In the genomic region with DNA sequence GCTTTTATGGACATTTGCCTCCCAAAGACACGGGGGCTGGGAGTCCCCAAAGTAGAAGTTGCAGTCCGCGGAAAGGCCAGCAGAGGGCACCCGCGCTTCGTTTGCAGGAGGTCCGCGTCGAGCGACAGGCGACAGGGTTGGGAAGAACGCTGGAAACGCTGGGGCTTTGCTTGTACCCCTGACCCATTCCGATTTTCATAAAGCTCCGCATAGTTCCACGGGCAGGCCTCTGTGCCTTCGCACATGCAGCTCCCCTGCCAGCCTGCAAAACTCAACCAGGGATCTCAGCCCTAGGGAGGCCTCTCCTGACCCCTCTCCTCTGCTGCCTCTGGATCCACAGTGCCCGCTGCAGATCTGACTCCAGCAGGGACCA, we compare ENCODE assay signal across 8 cellular contexts. TPM values are rescaled to one million over a fixed set of nuclear protein-coding genes. Genes with fewer than 3 reads are reported as not detected.
A peak's percentile ranks its signal among the peaks of the same experiment; 100 is the strongest.
DNase-seq lines count a peak whose midpoint lies in the region; ATAC-seq and TF ChIP-seq lines count a peak whose summit lies in the region.

No MANE protein-coding gene starts in this region.

- no peaks in the 10 kb centered on the region for H3K9me3 Mint-ChIP-seq in GM23338
- no peaks in the 10 kb centered on the region for H3K9me3 Mint-ChIP-seq in activated CD4-positive, alpha-beta memory T cell treated with anti-CD3 and anti-CD28 coated beads for 36 hours

- peaks cover 40% of the 10 kb centered on the region for H3K4me1 Mint-ChIP-seq in GM23338
- H3K4me1 Mint-ChIP-seq in activated CD4-positive, alpha-beta memory T cell treated with anti-CD3 and anti-CD28 coated beads for 36 hours (ENCODE audit: low read depth): peaks cover 4% of the 10 kb centered on the region

- H3K9me2 ChIP-seq in GM23338 (ENCODE audit: insufficient read depth): no peaks in the 10 kb centered on the region

- intact Hi-C loops in activated CD4-positive, alpha-beta memory T cell treated with anti-CD3 and anti-CD28 coated beads for 36 hours (cut with micrococcal nuclease): loop anchor here (1.0 kb wide), 2 partner anchors 109 to 127 kb away; no protein-coding TSS in a partner anchor
- intact Hi-C loops in dorsolateral prefrontal cortex (cut with DNase I): loop anchor here (1.0 to 10.0 kb wide), 5 partner anchors 20 to 263 kb away; partner anchors contain the start of gene PUM1 (in 1 of the 2)

- H3K9me3 ChIP-seq in lung (ENCODE audit: control insufficient read depth in 2 of 2, insufficient read depth in 1 of 2, low read length in 1 of 2): no peaks in the 10 kb centered on the region

- CTCF ChIA-PET in AG04449 (lab: Yijun Ruan, JAX): interaction anchor here (0.8 to 29.8 kb wide), 48 partner anchors 9 to 747 kb away, joined by 3 to 1030 read pairs (median 6); partner anchors contain the start of genes LAPTM5, MATN1 and SDC3
- CTCF ChIA-PET in activated CD4-positive, alpha-beta memory T cell treated with anti-CD3 and anti-CD28 coated beads for 36 hours (lab: Charles Lee): interaction anchor here (0.6 to 9.0 kb wide), 40 partner anchors 8 to 432 kb away, joined by 3 to 227 read pairs (median 4); partner anchors contain the start of genes LAPTM5 and SDC3

- H2AFZ ChIP-seq in GM23338: peak overlapping the region; percentile 94

- H3K36me3 Mint-ChIP-seq in GM23338 (ENCODE audit: low read depth): no peaks in the 10 kb centered on the region
- H3K36me3 Mint-ChIP-seq in activated CD4-positive, alpha-beta memory T cell treated with anti-CD3 and anti-CD28 coated beads for 36 hours: no peaks in the 10 kb centered on the region

- no peaks in the 10 kb centered on the region for H4K20me1 ChIP-seq in GM23338 (replicated peaks; ENCODE audit: insufficient read depth)

- H3F3A ChIP-seq in GM23338 (replicated peaks; ENCODE audit: low read depth): no peaks in the 10 kb centered on the region

- H3K36me3 ChIP-seq in GM23338 (ENCODE audit: insufficient read depth) (no peaks in the 10 kb centered on the region), lung (ENCODE audit: control insufficient read depth in 2 of 2, insufficient read depth in 2 of 2, low read length in 2 of 2) (no peaks in the 10 kb centered on the region)

- 4 to 5% methylated on average over 18 of the region's 18 CpGs for WGBS in lung, 2 donors

- ATAC-seq in GM23338: peak; percentile 64
- no peak for ATAC-seq in lung (ENCODE audit: insufficient read depth, low FRiP score)
- ATAC-seq in HG02852 (IDR thresholded peaks at IDR 0.05; ENCODE audit: unreplicated experiment): no peak

- H3K4me1 ChIP-seq in GM23338 (ENCODE audit: insufficient read depth) (peaks cover 14% of the 10 kb centered on the region), lung (ENCODE audit: control insufficient read depth in 2 of 2, insufficient read depth in 2 of 2, low read length in 2 of 2) (peaks cover 0 to 14% of the 10 kb centered on the region in 2 donors)

- H3K27me3 Mint-ChIP-seq in GM23338 (ENCODE audit: insufficient read depth, low read depth, poor library complexity): peaks cover 7% of the 10 kb centered on the region
- H3K27me3 Mint-ChIP-seq in activated CD4-positive, alpha-beta memory T cell treated with anti-CD3 and anti-CD28 coated beads for 36 hours: peaks cover 33% of the 10 kb centered on the region

- H3K27me3 ChIP-seq in GM23338 (ENCODE audit: insufficient read depth) (no peaks in the 10 kb centered on the region), dorsolateral prefrontal cortex (no peaks in the 10 kb centered on the region), lung (ENCODE audit: control insufficient read depth, insufficient read depth) (no peaks in the 10 kb centered on the region)

- peak overlapping the region; percentile 52 for H3K4me3 Mint-ChIP-seq in GM23338
- no peak overlapping the region for H3K4me3 Mint-ChIP-seq in activated CD4-positive, alpha-beta memory T cell treated with anti-CD3 and anti-CD28 coated beads for 36 hours

- no peaks in the 10 kb centered on the region for H3K79me2 ChIP-seq in GM23338 (replicated peaks; ENCODE audit: insufficient read depth)

- H3K27ac ChIP-seq in GM23338 (ENCODE audit: low read depth): no peak overlapping the region
- H3K27ac ChIP-seq in dorsolateral prefrontal cortex: peak overlapping the region in 26 of 59 donors; percentile 1 to 84 (median 55)
- H3K27ac ChIP-seq in lung (ENCODE audit: low read depth in 1 of 2, low read length in 1 of 2): no peak overlapping the region

- H3K4me3 ChIP-seq in AG04449 (ENCODE audit: low read depth, low read length): peak overlapping the region; percentile 15; the same call in 1 of the 2 replicates
- H3K4me3 ChIP-seq in GM23338: peak overlapping the region; percentile 44
- peak overlapping the region in 50 of 59 donors; percentile 8 to 60 (median 39) for H3K4me3 ChIP-seq in dorsolateral prefrontal cortex
- H3K4me3 ChIP-seq in lung: no peak overlapping the region

- H3K4me2 ChIP-seq in GM23338: peak overlapping the region; percentile 79

- POLR2A ChIA-PET in AG04449 (lab: Yijun Ruan, JAX): interaction anchor here (1.0 kb wide), 1 partner anchor 109 kb away, joined by 4 read pairs; no protein-coding TSS in a partner anchor
- POLR2A ChIA-PET in activated CD4-positive, alpha-beta memory T cell treated with anti-CD3 and anti-CD28 coated beads for 36 hours (lab: Charles Lee): interaction anchor here (1.6 kb wide), 1 partner anchor 127 kb away, joined by 4 read pairs; no protein-coding TSS in a partner anchor

- DNase-seq in AG04449 (ENCODE audit: low read depth, low spot score): no peak
- DNase-seq in GM23338 (ENCODE audit: low spot score): peak; percentile 92
- peak; percentile 61 for DNase-seq in NCI-H748 (lab: John Stamatoyannopoulos, UW; ENCODE audit: unreplicated experiment)
- peak; percentile 85 for DNase-seq in activated CD4-positive, alpha-beta memory T cell treated with anti-CD3 and anti-CD28 coated beads for 36 hours
- DNase-seq in dorsolateral prefrontal cortex: peak; percentile 78 to 93 (median 88)
- peak; percentile 81 for DNase-seq in lung (ENCODE audit: low spot score)
- peak; percentile 71 for DNase-seq in stimulated activated CD8-positive, alpha-beta memory T cell treated with anti-CD3 and anti-CD28 coated beads, Interleukin-12 subunit alpha, Interleukin-12 subunit beta, amount 100 ng/mL, for 1 hour (ENCODE audit: low read depth)

- no peak overlapping the region for H3K27ac Mint-ChIP-seq in GM23338
- no peak overlapping the region for H3K27ac Mint-ChIP-seq in activated CD4-positive, alpha-beta memory T cell treated with anti-CD3 and anti-CD28 coated beads for 36 hours

- TF ChIP-seq CTCF in AG04449 (IDR thresholded peaks at IDR 0.05; ENCODE audit: insufficient read depth, low read length, missing control alignments) (peak; percentile 95), GM23338 (conservative IDR thresholded peaks at IDR 0.05; ENCODE audit: low read depth in 2 of 2) (peak; percentile 96 to 97), dorsolateral prefrontal cortex (IDR thresholded peaks at IDR 0.05 in 54 of 56, conservative IDR thresholded peaks at IDR 0.05 in 2 of 56; ENCODE audit: low read depth in 1 of 56, partially characterized antibody in 56 of 56) (peak; percentile 74 to 99 (median 97)), lung (IDR thresholded peaks at IDR 0.05; ENCODE audit: control extremely low read depth, extremely low read depth) (peak; percentile 90)

TF ChIP-seq in GM23338, 12 proteins besides CTCF, POLR2A, EP300 and RAD21 (continues in another document):
- TF ChIP-seq JUNB (IDR thresholded peaks at IDR 0.05; ENCODE audit: unreplicated experiment) (no peak), STAT1 (IDR thresholded peaks at IDR 0.05; ENCODE audit: unreplicated experiment) (no peak)
- TF ChIP-seq, protein P1, sequence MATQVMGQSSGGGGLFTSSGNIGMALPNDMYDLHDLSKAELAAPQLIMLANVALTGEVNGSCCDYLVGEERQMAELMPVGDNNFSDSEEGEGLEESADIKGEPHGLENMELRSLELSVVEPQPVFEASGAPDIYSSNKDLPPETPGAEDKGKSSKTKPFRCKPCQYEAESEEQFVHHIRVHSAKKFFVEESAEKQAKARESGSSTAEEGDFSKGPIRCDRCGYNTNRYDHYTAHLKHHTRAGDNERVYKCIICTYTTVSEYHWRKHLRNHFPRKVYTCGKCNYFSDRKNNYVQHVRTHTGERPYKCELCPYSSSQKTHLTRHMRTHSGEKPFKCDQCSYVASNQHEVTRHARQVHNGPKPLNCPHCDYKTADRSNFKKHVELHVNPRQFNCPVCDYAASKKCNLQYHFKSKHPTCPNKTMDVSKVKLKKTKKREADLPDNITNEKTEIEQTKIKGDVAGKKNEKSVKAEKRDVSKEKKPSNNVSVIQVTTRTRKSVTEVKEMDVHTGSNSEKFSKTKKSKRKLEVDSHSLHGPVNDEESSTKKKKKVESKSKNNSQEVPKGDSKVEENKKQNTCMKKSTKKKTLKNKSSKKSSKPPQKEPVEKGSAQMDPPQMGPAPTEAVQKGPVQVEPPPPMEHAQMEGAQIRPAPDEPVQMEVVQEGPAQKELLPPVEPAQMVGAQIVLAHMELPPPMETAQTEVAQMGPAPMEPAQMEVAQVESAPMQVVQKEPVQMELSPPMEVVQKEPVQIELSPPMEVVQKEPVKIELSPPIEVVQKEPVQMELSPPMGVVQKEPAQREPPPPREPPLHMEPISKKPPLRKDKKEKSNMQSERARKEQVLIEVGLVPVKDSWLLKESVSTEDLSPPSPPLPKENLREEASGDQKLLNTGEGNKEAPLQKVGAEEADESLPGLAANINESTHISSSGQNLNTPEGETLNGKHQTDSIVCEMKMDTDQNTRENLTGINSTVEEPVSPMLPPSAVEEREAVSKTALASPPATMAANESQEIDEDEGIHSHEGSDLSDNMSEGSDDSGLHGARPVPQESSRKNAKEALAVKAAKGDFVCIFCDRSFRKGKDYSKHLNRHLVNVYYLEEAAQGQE (IDR thresholded peaks at IDR 0.05; ENCODE audit: unreplicated experiment): no peak
- TF ChIP-seq, protein P2, sequence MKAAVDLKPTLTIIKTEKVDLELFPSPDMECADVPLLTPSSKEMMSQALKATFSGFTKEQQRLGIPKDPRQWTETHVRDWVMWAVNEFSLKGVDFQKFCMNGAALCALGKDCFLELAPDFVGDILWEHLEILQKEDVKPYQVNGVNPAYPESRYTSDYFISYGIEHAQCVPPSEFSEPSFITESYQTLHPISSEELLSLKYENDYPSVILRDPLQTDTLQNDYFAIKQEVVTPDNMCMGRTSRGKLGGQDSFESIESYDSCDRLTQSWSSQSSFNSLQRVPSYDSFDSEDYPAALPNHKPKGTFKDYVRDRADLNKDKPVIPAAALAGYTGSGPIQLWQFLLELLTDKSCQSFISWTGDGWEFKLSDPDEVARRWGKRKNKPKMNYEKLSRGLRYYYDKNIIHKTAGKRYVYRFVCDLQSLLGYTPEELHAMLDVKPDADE (IDR thresholded peaks at IDR 0.05): no peak

RNA-seq across cellular contexts. Expression of gene LAPTM5, which starts 44.2 kb away (rescaled TPM):
- not detected in 2 replicates for total RNA-seq in GM23338 (2014; rRNA removed; shearing (Covaris generic))
- polyA plus RNA-seq in GM23338 (2016; fragmentation: Nextera tagmentation; extraction: Ambion mirVana) (0.21 and 1.0 TPM in 2 replicates), lung (100 to 1,000 TPM; 232 to 653 TPM)
- 100 to 1,000 TPM; 190 to 196 TPM for total RNA-seq in activated CD4-positive, alpha-beta memory T cell treated with anti-CD3 and anti-CD28 coated beads for 36 hours
- total RNA-seq in dorsolateral prefrontal cortex (100 to 1,000 TPM in 2 of 120 experiments, 10 to 100 TPM in 116, 1 to 10 TPM in 2; 8.8 to 116 (median 32.9) TPM), lung (100 to 1,000 TPM in 1 of 2 donors, 10 to 100 TPM in 1; 58.7 to 310 TPM)
